ENCODE assay signal across 8 cellular contexts in the genomic region with DNA sequence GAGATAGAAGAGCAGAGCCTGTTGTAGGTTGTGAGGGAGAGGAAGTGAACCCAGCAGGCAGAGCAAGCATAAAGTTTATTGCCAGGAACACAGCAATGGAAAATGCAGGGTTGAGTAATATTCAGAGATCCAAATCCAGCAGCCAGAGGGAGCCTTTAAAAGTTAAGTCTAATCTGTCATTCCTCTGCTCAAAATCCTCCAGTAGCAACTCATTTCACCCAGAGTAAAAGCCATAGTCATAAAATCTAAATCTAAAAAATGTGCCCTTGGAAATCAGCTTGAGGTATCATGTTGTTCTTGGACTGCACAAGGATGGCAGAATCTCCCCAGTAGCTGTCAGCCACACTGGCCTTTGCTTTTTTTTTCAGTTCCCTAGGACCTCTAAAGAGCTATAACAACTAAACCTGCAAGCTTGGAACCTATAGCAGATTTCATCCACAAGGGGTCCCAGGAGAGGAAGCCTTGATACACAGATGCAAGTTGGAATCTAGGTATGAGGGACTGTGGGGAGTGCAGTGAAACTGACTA.
DNase-seq lines count a peak whose midpoint lies in the region; ATAC-seq, FAIRE-seq and TF ChIP-seq lines count a peak whose summit lies in the region.

No MANE protein-coding gene starts in this region.

- no peak for FAIRE-seq in HTR-8/SVneo (lab: Jason Lieb, UNC)

- DNase-seq in 8988T (peak; percentile 14), HTR-8/SVneo (ENCODE audit: insufficient read length, low spot score) (peak; percentile 15), choroid plexus epithelial cell (ENCODE audit: low read depth) (peak; percentile 86), memory B cell (ENCODE audit: low spot score in 2 of 2) (peak in 1 of 2 donors; percentile 5), mesenteric fat pad (ENCODE audit: low spot score) (no peak), DMS79 (lab: John Stamatoyannopoulos, UW) (no peak), CD1c-positive myeloid dendritic cell (ENCODE audit: extremely low spot score) (no peak)

- no peaks in the 10 kb centered on the region for H3K9me3 Mint-ChIP-seq in memory B cell

- no peaks in the 10 kb centered on the region for H3K36me3 Mint-ChIP-seq in memory B cell

- no peaks in the 10 kb centered on the region for H3K4me1 Mint-ChIP-seq in memory B cell

- peaks cover 6% of the 10 kb centered on the region for H3K27me3 Mint-ChIP-seq in memory B cell

- no peak overlapping the region for H3K4me3 ChIP-seq in choroid plexus epithelial cell (ENCODE audit: low read depth, low read length)

- ATAC-seq in GM18868 (IDR thresholded peaks at IDR 0.05; ENCODE audit: unreplicated experiment) (peak; percentile 89), memory B cell (ENCODE audit: low read depth) (peak; percentile 62)

- no peak overlapping the region for H3K4me3 Mint-ChIP-seq in memory B cell

- TF ChIP-seq CTCF in choroid plexus epithelial cell (conservative IDR thresholded peaks at IDR 0.05; ENCODE audit: low read depth, low read length) = peak; percentile 80

- no peak overlapping the region for H3K27ac Mint-ChIP-seq in memory B cell

Comparison
In these comparisons a context has a peak if more than half of its experiments do, and no peak if none do; other contexts are left out.
1. DNase-seq: peak in 8988T (single experiment), HTR-8/SVneo (single experiment) and choroid plexus epithelial cell (single experiment); none in mesenteric fat pad (single experiment), DMS79 (single experiment) and CD1c-positive myeloid dendritic cell (single experiment).